ENCODE assay signal across 11 cellular contexts in genomic region chrX:39927380-39927779, GRCh38.
"Had no signal": no experiment of that assay in that cellular context is flagged by ENCODE, and none has a peak within 500 bp of the region (broad histone marks: within the 10 kb centered on the region; RNA-seq: fewer than 3 reads in every experiment).

No MANE protein-coding gene starts in this region.

- DNase-seq: GM23248, GOT3, H7, H9, HCEC 1CT, HFFc6 had no signal

- H3K36me3 ChIP-seq: HAP-1 had no signal

- FAIRE-seq: H1, H54 had no signal

- H3K27ac ChIP-seq: GM23248 had no signal

- H3K4me1 ChIP-seq: HAP-1 had no signal

- H3K4me3 ChIP-seq: GM23248, GM23338, HAP-1 had no signal

- ATAC-seq: GM23338, HCT116 had no signal

- H3K9me3 ChIP-seq: HAP-1 had no signal

- H3K4me2 ChIP-seq: GM23338 had no signal
